Comparison of ENCODE assay signal across 1 cellular context in the genomic region with DNA sequence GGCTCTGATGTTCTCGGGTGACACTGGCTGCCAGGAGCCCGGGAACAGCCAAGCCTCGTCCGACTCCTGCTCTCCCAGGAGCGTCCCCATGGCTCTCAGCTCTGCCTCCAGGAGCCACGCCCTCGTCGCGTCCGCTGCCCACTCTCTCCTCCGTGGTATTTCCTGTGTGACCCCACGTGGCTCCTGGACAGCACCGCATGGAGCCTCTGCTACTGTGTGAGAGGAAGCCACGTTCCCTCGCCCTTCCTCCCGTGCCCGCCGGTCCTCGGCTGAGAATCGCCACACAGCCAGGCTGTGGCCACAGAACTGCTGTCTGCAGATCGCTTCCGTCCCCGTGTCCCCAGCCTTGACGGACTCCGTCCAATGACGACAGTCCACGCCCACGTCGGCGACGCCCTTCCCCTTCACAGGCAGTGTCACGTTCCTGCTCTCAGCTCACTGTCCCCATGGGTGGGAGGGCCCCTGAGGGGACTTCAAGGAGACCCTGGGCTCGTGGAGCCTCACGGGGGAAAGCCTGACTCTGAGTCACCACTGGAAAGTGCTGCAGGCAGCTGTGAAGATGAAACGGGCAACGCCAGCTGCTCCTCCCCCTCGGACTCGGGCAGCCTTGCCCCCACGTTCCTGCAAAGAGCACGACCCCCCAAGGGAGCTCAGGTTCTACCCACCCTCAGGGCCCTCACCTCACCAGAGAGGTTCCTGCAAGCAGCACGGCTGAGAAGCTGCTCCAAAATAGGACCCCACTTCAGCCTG.
TF ChIP-seq lines count a peak whose summit lies in the region.

No MANE protein-coding gene starts in this region.

TF ChIP-seq in K562, 482 proteins besides CTCF, POLR2A, EP300 and RAD21 (continued from another document and continues in another):
- TF ChIP-seq, protein P1, sequence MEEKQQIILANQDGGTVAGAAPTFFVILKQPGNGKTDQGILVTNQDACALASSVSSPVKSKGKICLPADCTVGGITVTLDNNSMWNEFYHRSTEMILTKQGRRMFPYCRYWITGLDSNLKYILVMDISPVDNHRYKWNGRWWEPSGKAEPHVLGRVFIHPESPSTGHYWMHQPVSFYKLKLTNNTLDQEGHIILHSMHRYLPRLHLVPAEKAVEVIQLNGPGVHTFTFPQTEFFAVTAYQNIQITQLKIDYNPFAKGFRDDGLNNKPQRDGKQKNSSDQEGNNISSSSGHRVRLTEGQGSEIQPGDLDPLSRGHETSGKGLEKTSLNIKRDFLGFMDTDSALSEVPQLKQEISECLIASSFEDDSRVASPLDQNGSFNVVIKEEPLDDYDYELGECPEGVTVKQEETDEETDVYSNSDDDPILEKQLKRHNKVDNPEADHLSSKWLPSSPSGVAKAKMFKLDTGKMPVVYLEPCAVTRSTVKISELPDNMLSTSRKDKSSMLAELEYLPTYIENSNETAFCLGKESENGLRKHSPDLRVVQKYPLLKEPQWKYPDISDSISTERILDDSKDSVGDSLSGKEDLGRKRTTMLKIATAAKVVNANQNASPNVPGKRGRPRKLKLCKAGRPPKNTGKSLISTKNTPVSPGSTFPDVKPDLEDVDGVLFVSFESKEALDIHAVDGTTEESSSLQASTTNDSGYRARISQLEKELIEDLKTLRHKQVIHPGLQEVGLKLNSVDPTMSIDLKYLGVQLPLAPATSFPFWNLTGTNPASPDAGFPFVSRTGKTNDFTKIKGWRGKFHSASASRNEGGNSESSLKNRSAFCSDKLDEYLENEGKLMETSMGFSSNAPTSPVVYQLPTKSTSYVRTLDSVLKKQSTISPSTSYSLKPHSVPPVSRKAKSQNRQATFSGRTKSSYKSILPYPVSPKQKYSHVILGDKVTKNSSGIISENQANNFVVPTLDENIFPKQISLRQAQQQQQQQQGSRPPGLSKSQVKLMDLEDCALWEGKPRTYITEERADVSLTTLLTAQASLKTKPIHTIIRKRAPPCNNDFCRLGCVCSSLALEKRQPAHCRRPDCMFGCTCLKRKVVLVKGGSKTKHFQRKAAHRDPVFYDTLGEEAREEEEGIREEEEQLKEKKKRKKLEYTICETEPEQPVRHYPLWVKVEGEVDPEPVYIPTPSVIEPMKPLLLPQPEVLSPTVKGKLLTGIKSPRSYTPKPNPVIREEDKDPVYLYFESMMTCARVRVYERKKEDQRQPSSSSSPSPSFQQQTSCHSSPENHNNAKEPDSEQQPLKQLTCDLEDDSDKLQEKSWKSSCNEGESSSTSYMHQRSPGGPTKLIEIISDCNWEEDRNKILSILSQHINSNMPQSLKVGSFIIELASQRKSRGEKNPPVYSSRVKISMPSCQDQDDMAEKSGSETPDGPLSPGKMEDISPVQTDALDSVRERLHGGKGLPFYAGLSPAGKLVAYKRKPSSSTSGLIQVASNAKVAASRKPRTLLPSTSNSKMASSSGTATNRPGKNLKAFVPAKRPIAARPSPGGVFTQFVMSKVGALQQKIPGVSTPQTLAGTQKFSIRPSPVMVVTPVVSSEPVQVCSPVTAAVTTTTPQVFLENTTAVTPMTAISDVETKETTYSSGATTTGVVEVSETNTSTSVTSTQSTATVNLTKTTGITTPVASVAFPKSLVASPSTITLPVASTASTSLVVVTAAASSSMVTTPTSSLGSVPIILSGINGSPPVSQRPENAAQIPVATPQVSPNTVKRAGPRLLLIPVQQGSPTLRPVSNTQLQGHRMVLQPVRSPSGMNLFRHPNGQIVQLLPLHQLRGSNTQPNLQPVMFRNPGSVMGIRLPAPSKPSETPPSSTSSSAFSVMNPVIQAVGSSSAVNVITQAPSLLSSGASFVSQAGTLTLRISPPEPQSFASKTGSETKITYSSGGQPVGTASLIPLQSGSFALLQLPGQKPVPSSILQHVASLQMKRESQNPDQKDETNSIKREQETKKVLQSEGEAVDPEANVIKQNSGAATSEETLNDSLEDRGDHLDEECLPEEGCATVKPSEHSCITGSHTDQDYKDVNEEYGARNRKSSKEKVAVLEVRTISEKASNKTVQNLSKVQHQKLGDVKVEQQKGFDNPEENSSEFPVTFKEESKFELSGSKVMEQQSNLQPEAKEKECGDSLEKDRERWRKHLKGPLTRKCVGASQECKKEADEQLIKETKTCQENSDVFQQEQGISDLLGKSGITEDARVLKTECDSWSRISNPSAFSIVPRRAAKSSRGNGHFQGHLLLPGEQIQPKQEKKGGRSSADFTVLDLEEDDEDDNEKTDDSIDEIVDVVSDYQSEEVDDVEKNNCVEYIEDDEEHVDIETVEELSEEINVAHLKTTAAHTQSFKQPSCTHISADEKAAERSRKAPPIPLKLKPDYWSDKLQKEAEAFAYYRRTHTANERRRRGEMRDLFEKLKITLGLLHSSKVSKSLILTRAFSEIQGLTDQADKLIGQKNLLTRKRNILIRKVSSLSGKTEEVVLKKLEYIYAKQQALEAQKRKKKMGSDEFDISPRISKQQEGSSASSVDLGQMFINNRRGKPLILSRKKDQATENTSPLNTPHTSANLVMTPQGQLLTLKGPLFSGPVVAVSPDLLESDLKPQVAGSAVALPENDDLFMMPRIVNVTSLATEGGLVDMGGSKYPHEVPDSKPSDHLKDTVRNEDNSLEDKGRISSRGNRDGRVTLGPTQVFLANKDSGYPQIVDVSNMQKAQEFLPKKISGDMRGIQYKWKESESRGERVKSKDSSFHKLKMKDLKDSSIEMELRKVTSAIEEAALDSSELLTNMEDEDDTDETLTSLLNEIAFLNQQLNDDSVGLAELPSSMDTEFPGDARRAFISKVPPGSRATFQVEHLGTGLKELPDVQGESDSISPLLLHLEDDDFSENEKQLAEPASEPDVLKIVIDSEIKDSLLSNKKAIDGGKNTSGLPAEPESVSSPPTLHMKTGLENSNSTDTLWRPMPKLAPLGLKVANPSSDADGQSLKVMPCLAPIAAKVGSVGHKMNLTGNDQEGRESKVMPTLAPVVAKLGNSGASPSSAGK (IDR thresholded peaks at IDR 0.05) = peak; percentile 25; the same call in 1 of the 2 replicates
- TF ChIP-seq ATF7 (IDR thresholded peaks at IDR 0.05) (0 out of 2 replicates have a peak, but pooled peaks have one; percentile 17), ZNF140 (CRISPR knock-in tag; IDR thresholded peaks at IDR 0.05) (no peak), TAF7 (tag; IDR thresholded peaks at IDR 0.05) (no peak), ZNF175 (CRISPR knock-in tag; IDR thresholded peaks at IDR 0.05; ENCODE audit: low read depth) (no peak), MAFK (IDR thresholded peaks at IDR 0.05; ENCODE audit: low read length) (no peak), ATF1 (CRISPR knock-in tag; IDR thresholded peaks at IDR 0.05) (no peak), ATF1 (tag; IDR thresholded peaks at IDR 0.05) (peak; percentile 49), WHSC1 (IDR thresholded peaks at IDR 0.05; ENCODE audit: low read length) (no peak), ZBTB17 (CRISPR knock-in tag; IDR thresholded peaks at IDR 0.05) (no peak), NFRKB (IDR thresholded peaks at IDR 0.05; ENCODE audit: low read depth) (no peak), E2F6 (IDR thresholded peaks at IDR 0.05; ENCODE audit: borderline replicate concordance in 1 of 2, extremely low read depth in 1 of 2, insufficient read depth in 1 of 2, insufficient read length in 1 of 2, low read depth in 1 of 2, low read length in 1 of 2, poor library complexity in 1 of 2, severe bottlenecking in 1 of 2) (peak in 1 of 2 experiments; percentile 5), CBX3 (IDR thresholded peaks at IDR 0.05; ENCODE audit: borderline replicate concordance in 1 of 2, low read length in 2 of 2) (no peak), PHF21A (IDR thresholded peaks at IDR 0.05; ENCODE audit: borderline replicate concordance, low read depth) (no peak), ZNF445 (CRISPR knock-in tag; IDR thresholded peaks at IDR 0.05; ENCODE audit: low read depth) (no peak), RBFOX2 (IDR thresholded peaks at IDR 0.05; ENCODE audit: low read depth, low read length) (peak; percentile 31; the same call in 1 of the 2 replicates), ZNF512 (tag; IDR thresholded peaks at IDR 0.05) (no peak), ZNF717 (CRISPR knock-in tag; IDR thresholded peaks at IDR 0.05) (no peak), PTBP1 (IDR thresholded peaks at IDR 0.05; ENCODE audit: low read depth, low read length) (no peak), RB1 (IDR thresholded peaks at IDR 0.05; ENCODE audit: low read depth) (no peak), ZNF830 (CRISPR knock-in tag; IDR thresholded peaks at IDR 0.05) (no peak), EGR1 (conservative IDR thresholded peaks at IDR 0.05) (peak; percentile 60), TFAP4 (CRISPR knock-in tag; IDR thresholded peaks at IDR 0.05; ENCODE audit: borderline replicate concordance) (no peak), L3MBTL2 (IDR thresholded peaks at IDR 0.05) (peak; percentile 66), HIVEP1 (CRISPR knock-in tag; IDR thresholded peaks at IDR 0.05) (no peak)
- TF ChIP-seq, protein P2, sequence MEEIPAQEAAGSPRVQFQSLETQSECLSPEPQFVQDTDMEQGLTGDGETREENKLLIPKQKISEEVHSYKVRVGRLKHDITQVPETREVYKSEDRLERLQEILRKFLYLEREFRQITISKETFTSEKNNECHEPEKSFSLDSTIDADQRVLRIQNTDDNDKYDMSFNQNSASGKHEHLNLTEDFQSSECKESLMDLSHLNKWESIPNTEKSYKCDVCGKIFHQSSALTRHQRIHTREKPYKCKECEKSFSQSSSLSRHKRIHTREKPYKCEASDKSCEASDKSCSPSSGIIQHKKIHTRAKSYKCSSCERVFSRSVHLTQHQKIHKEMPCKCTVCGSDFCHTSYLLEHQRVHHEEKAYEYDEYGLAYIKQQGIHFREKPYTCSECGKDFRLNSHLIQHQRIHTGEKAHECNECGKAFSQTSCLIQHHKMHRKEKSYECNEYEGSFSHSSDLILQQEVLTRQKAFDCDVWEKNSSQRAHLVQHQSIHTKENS (CRISPR knock-in tag; IDR thresholded peaks at IDR 0.05) = no peak
- TF ChIP-seq, protein P3, sequence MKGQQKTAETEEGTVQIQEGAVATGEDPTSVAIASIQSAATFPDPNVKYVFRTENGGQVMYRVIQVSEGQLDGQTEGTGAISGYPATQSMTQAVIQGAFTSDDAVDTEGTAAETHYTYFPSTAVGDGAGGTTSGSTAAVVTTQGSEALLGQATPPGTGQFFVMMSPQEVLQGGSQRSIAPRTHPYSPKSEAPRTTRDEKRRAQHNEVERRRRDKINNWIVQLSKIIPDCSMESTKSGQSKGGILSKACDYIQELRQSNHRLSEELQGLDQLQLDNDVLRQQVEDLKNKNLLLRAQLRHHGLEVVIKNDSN (CRISPR knock-in tag; IDR thresholded peaks at IDR 0.05) = no peak
- TF ChIP-seq, protein P4, sequence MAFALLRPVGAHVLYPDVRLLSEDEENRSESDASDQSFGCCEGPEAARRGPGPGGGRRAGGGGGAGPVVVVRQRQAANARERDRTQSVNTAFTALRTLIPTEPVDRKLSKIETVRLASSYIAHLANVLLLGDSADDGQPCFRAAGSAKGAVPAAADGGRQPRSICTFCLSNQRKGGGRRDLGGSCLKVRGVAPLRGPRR (CRISPR knock-in tag; IDR thresholded peaks at IDR 0.05) = no peak
- TF ChIP-seq, protein P5, sequence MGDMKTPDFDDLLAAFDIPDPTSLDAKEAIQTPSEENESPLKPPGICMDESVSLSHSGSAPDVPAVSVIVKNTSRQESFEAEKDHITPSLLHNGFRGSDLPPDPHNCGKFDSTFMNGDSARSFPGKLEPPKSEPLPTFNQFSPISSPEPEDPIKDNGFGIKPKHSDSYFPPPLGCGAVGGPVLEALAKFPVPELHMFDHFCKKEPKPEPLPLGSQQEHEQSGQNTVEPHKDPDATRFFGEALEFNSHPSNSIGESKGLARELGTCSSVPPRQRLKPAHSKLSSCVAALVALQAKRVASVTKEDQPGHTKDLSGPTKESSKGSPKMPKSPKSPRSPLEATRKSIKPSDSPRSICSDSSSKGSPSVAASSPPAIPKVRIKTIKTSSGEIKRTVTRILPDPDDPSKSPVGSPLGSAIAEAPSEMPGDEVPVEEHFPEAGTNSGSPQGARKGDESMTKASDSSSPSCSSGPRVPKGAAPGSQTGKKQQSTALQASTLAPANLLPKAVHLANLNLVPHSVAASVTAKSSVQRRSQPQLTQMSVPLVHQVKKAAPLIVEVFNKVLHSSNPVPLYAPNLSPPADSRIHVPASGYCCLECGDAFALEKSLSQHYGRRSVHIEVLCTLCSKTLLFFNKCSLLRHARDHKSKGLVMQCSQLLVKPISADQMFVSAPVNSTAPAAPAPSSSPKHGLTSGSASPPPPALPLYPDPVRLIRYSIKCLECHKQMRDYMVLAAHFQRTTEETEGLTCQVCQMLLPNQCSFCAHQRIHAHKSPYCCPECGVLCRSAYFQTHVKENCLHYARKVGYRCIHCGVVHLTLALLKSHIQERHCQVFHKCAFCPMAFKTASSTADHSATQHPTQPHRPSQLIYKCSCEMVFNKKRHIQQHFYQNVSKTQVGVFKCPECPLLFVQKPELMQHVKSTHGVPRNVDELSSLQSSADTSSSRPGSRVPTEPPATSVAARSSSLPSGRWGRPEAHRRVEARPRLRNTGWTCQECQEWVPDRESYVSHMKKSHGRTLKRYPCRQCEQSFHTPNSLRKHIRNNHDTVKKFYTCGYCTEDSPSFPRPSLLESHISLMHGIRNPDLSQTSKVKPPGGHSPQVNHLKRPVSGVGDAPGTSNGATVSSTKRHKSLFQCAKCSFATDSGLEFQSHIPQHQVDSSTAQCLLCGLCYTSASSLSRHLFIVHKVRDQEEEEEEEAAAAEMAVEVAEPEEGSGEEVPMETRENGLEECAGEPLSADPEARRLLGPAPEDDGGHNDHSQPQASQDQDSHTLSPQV (IDR thresholded peaks at IDR 0.05) = no peak
- TF ChIP-seq, protein P6, sequence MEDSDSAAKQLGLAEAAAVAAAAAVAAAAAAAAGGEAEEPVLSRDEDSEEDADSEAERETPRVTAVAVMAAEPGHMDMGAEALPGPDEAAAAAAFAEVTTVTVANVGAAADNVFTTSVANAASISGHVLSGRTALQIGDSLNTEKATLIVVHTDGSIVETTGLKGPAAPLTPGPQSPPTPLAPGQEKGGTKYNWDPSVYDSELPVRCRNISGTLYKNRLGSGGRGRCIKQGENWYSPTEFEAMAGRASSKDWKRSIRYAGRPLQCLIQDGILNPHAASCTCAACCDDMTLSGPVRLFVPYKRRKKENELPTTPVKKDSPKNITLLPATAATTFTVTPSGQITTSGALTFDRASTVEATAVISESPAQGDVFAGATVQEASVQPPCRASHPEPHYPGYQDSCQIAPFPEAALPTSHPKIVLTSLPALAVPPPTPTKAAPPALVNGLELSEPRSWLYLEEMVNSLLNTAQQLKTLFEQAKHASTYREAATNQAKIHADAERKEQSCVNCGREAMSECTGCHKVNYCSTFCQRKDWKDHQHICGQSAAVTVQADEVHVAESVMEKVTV (CRISPR knock-in tag; IDR thresholded peaks at IDR 0.05) = no peak
